In genomic region chr1:7770939-7771672, GRCh38 we compare ENCODE assay signal across 8 cellular contexts. TPM values are rescaled to one million over a fixed set of nuclear protein-coding genes. Genes with fewer than 3 reads are reported as not detected.
DNase-seq lines count a peak whose midpoint lies in the region; ATAC-seq and TF ChIP-seq lines count a peak whose summit lies in the region.

VAMP3 (plus strand) TSS chr1:7771296; CDS start chr1:7771384, 88 bp downstream.

- H3K36me3 Mint-ChIP-seq in H9 (ENCODE audit: insufficient read depth in 1 of 3, low read depth in 3 of 3), result peaks cover 12 to 23% (median 23%) of the 10 kb centered on the region in 3 experiments; a peak in 6 of 7 replicates

- H3K9me3 ChIP-seq in H9 (ENCODE audit: control insufficient read depth, low read depth, low read length) (no peaks in the 10 kb centered on the region), right cardiac atrium (ENCODE audit: control insufficient read depth, low read length) (no peaks in the 10 kb centered on the region), vagina (no peaks in the 10 kb centered on the region)

- H3K27me3 Mint-ChIP-seq in H9 (ENCODE audit: low read depth), result no peaks in the 10 kb centered on the region

- peak within 1 kb of the TSS; percentile 87 for H3K4me2 ChIP-seq in H9 (ENCODE audit: insufficient read depth, insufficient read length, low read length)

- no peak within 1 kb of the TSS for H2BK12ac ChIP-seq in H9 (ENCODE audit: insufficient read length, low read depth, low read length)

- no peak within 1 kb of the TSS for H3K56ac ChIP-seq in H9 (ENCODE audit: insufficient read length, low read depth, low read length)

- no peak within 1 kb of the TSS for H2AK5ac ChIP-seq in H9 (ENCODE audit: insufficient read length, low read length)

- intact Hi-C loops in T-helper 2 cell treated with Interferon-gamma antibody and Interleukin-4, amounts not matched to agents 100 ng/mL and 5 ng/mL, for 36 hours (cut with micrococcal nuclease), result loop anchor here (1.0 kb wide), 1 partner anchor 12 kb away; no protein-coding TSS in a partner anchor
- intact Hi-C loops in right cardiac atrium (cut with DNase I) (no loop called here), vagina (cut with DNase I) (no loop called here)

- H3K4me1 ChIP-seq in H9 (ENCODE audit: insufficient read depth, low read length) (peaks cover 3% of the 10 kb centered on the region; the same call in 1 of the 2 replicates), right cardiac atrium (ENCODE audit: control insufficient read depth, insufficient read depth, low read length) (peaks cover 5% of the 10 kb centered on the region), rectal smooth muscle tissue (ENCODE audit: control insufficient read depth, insufficient read depth, low read length) (peaks cover 7% of the 10 kb centered on the region), vagina (peaks cover 23% of the 10 kb centered on the region)

- H4K8ac ChIP-seq in H9 (replicated peaks; ENCODE audit: insufficient read length, low read depth, low read length), result no peak within 1 kb of the TSS

- H3K36me3 ChIP-seq in rectal smooth muscle tissue (ENCODE audit: control insufficient read depth, insufficient read depth, low read length) (peaks cover 7% of the 10 kb centered on the region), vagina (no peaks in the 10 kb centered on the region)

- no peak within 1 kb of the TSS for H4K91ac ChIP-seq in H9 (ENCODE audit: insufficient read length, low read depth, low read length)

- H2BK5ac ChIP-seq in H9 (ENCODE audit: insufficient read length, low read length), result no peak within 1 kb of the TSS

- no peak within 1 kb of the TSS for H2AFZ ChIP-seq in H9 (ENCODE audit: low read length)

- peak within 1 kb of the TSS; percentile 81 to 90 for H3K4me3 Mint-ChIP-seq in H9

- H3K27ac ChIP-seq in H9 (ENCODE audit: insufficient read length, low read depth, low read length), result no peak within 1 kb of the TSS
- H3K27ac ChIP-seq in angular gyrus (ENCODE audit: low read depth, low read length), result peak within 1 kb of the TSS; percentile 93
- H3K27ac ChIP-seq in right cardiac atrium (ENCODE audit: low read length), result peak within 1 kb of the TSS; percentile 91
- H3K27ac ChIP-seq in rectal smooth muscle tissue (ENCODE audit: low read depth, low read length), result peak within 1 kb of the TSS; percentile 87
- H3K27ac ChIP-seq in vagina, result peak within 1 kb of the TSS; percentile 91

- no CpG with 5 or more reads among the region's 87 CpGs for WGBS in H9 (ENCODE audit: extremely low coverage, insufficient read length, low lambda C conversion rate)
- under 1% methylated on average over 87 of the region's 87 CpGs for WGBS in right cardiac atrium

- peaks cover 3% of the 10 kb centered on the region; the same call in 1 of the 2 replicates for H3K79me2 ChIP-seq in H9 (ENCODE audit: insufficient read depth, low read length)

- no peak within 1 kb of the TSS for H3K23ac ChIP-seq in H9 (ENCODE audit: insufficient read length, low read depth, low read length)

- no peaks in the 10 kb centered on the region for H4K20me1 ChIP-seq in H9 (ENCODE audit: control insufficient read depth, insufficient read depth, insufficient read length)

- peak within 1 kb of the TSS; percentile 73 for H3K9ac ChIP-seq in H9 (ENCODE audit: extremely low read depth, insufficient read length, low read length)
- H3K9ac ChIP-seq in rectal smooth muscle tissue (ENCODE audit: low read length), result peak within 1 kb of the TSS; percentile 87

- TF ChIP-seq CTCF in H9 (conservative IDR thresholded peaks at IDR 0.05) (no peak), vagina (IDR thresholded peaks at IDR 0.05) (no peak)

- H3T11ph ChIP-seq in H9 (ENCODE audit: low read length), result no peak within 1 kb of the TSS

- H3K14ac ChIP-seq in H9 (ENCODE audit: insufficient read depth, low read length), result 0 out of 2 replicates have a peak within 1 kb of the TSS, but pooled peaks have one; percentile 62

- H3K23me2 ChIP-seq in H9 (ENCODE audit: insufficient read length, low read depth, low read length, poor library complexity, severe bottlenecking), result peaks cover 7% of the 10 kb centered on the region

- ATAC-seq in right cardiac atrium, result peak; percentile 98 to 99

- no peaks in the 10 kb centered on the region; a peak in 1 of 5 replicates for H3K9me3 Mint-ChIP-seq in H9

- H2BK15ac ChIP-seq in H9 (ENCODE audit: low read depth, low read length), result no peak within 1 kb of the TSS

- H3K4ac ChIP-seq in H9 (ENCODE audit: low read depth, low read length), result no peak within 1 kb of the TSS

- H3K79me1 ChIP-seq in H9 (ENCODE audit: insufficient read depth, low read depth, low read length, poor library complexity, severe bottlenecking), result peaks cover 5% of the 10 kb centered on the region

- H3K4me1 Mint-ChIP-seq in H9, result peaks cover 10 to 15% of the 10 kb centered on the region in 2 experiments

- H3K4me3 ChIP-seq in right cardiac atrium (ENCODE audit: low read length) (peak within 1 kb of the TSS; percentile 85), rectal smooth muscle tissue (ENCODE audit: low read length) (peak within 1 kb of the TSS; percentile 97), vagina (peak within 1 kb of the TSS; percentile 91 to 93)

- H3K27ac Mint-ChIP-seq in H9, result peak within 1 kb of the TSS; percentile 64 to 92 (median 79); a peak in 4 of 7 replicates

- peak; percentile 80 for DNase-seq in GDM1 (lab: John Stamatoyannopoulos, UW)
- peak; percentile 91 for DNase-seq in H9
- peak; percentile 86 for DNase-seq in NAMALWA (ENCODE audit: low spot score)
- DNase-seq in right cardiac atrium, result peak; percentile 90 to 97 (median 95)
- DNase-seq in vagina (ENCODE audit: extremely low spot score in 2 of 2), result peak in 1 of 2 donors; percentile 89

- no peak within 1 kb of the TSS for H2BK120ac ChIP-seq in H9 (ENCODE audit: low read depth, low read length, poor library complexity, severe bottlenecking)

- no peak within 1 kb of the TSS for H4K5ac ChIP-seq in H9 (ENCODE audit: insufficient read length, low read depth, low read length)

- H3K27me3 ChIP-seq in H9 (ENCODE audit: insufficient read depth, low read length) (no peaks in the 10 kb centered on the region), right cardiac atrium (ENCODE audit: control insufficient read depth, insufficient read depth) (no peaks in the 10 kb centered on the region), rectal smooth muscle tissue (ENCODE audit: control insufficient read depth, insufficient read depth, low read length) (no peaks in the 10 kb centered on the region), vagina (no peaks in the 10 kb centered on the region)

- TF ChIP-seq POLR2A in vagina (IDR thresholded peaks at IDR 0.05), result peak in 1 of 2 donors; percentile 35

- H2BK20ac ChIP-seq in H9 (ENCODE audit: low read depth, low read length, poor library complexity, severe bottlenecking), result no peak within 1 kb of the TSS

- no peak within 1 kb of the TSS for H3K18ac ChIP-seq in H9 (ENCODE audit: insufficient read length, low read depth, low read length)

RNA-seq across cellular contexts. Expression of gene VAMP3, which starts in this region (rescaled TPM):
- total RNA-seq in H9 (2021) (42.9 and 46.8 TPM in 2 replicates), right cardiac atrium (10 to 100 TPM; 76.6 to 90.4 (median 83.8) TPM), vagina (59.2 TPM)
- total RNA-seq in T-helper 2 cell treated with Interferon-gamma antibody and Interleukin-4, amounts not matched to agents 100 ng/mL and 5 ng/mL, for 36 hours, result 34.4 and 38.2 TPM in 2 replicates
- polyA plus RNA-seq in right cardiac atrium, result 61.3 TPM
